17 cellular contexts compared by ENCODE assay signal in genomic region chr5:94674841-94675382, GRCh38. TPM values are rescaled to one million over a fixed set of nuclear protein-coding genes. Genes with fewer than 3 reads are reported as not detected.
A peak's percentile ranks its signal among the peaks of the same experiment; 100 is the strongest.
DNase-seq lines count a peak whose midpoint lies in the region; ATAC-seq, FAIRE-seq and TF ChIP-seq lines count a peak whose summit lies in the region.
"Had no signal": no experiment of that assay in that cellular context is flagged by ENCODE, and none has a peak within 500 bp of the region (broad histone marks: within the 10 kb centered on the region; RNA-seq: fewer than 3 reads in every experiment).

No MANE protein-coding gene starts in this region.

- H3K4me3 ChIP-seq in astrocyte (ENCODE audit: insufficient read depth, low read depth, low read length) = no peak overlapping the region
- H3K4me3 ChIP-seq: testis had no signal

- no peak for TF ChIP-seq CTCF in astrocyte (IDR thresholded peaks at IDR 0.05; ENCODE audit: insufficient read depth, low read depth, low read length)
- no peak for TF ChIP-seq CTCF in foreskin keratinocyte (conservative IDR thresholded peaks at IDR 0.05)

- H3K27me3 Mint-ChIP-seq in astrocyte (ENCODE audit: low read depth, unreplicated experiment) = no peaks in the 10 kb centered on the region
- no peaks in the 10 kb centered on the region for H3K27me3 Mint-ChIP-seq in stimulated activated memory B cell treated with anti-CD40 and anti-IgM and Interleukin-4, amounts not matched to agents 10 μg/mL and 1 μg/mL and 100 μg/mL, for 72 hours
- H3K27me3 Mint-ChIP-seq: naive thymus-derived CD8-positive, alpha-beta T cell had no signal

- H3K4me1 Mint-ChIP-seq in astrocyte (ENCODE audit: low read depth, unreplicated experiment) = peaks cover 5% of the 10 kb centered on the region
- H3K4me1 Mint-ChIP-seq in stimulated activated memory B cell treated with anti-CD40 and anti-IgM and Interleukin-4, amounts not matched to agents 10 μg/mL and 1 μg/mL and 100 μg/mL, for 72 hours = no peaks in the 10 kb centered on the region

- H3K27ac ChIP-seq in astrocyte (ENCODE audit: low read depth, low read length) (no peak overlapping the region), foreskin keratinocyte (no peak overlapping the region)
- H3K27ac ChIP-seq: testis had no signal

- H4K20me1 ChIP-seq in astrocyte (ENCODE audit: insufficient read depth, low read length) = no peaks in the 10 kb centered on the region

- H3K9ac ChIP-seq in astrocyte (ENCODE audit: low read length) = no peak overlapping the region

- H2AFZ ChIP-seq in astrocyte (ENCODE audit: low read depth, low read length) = no peak overlapping the region

- H3K36me3 Mint-ChIP-seq in astrocyte (ENCODE audit: low read depth, unreplicated experiment) = no peaks in the 10 kb centered on the region
- H3K36me3 Mint-ChIP-seq in stimulated activated memory B cell treated with anti-CD40 and anti-IgM and Interleukin-4, amounts not matched to agents 10 μg/mL and 1 μg/mL and 100 μg/mL, for 72 hours = peaks cover 26% of the 10 kb centered on the region

- no peak overlapping the region for H3K27ac Mint-ChIP-seq in astrocyte (ENCODE audit: unreplicated experiment)
- H3K27ac Mint-ChIP-seq in stimulated activated memory B cell treated with anti-CD40 and anti-IgM and Interleukin-4, amounts not matched to agents 10 μg/mL and 1 μg/mL and 100 μg/mL, for 72 hours = no peak overlapping the region
- H3K27ac Mint-ChIP-seq: activated T-helper 2 cell treated with anti-CD3 and anti-CD28 coated beads, Interferon-gamma antibody, Interleukin-2, Interleukin-4, amounts not matched to agents 10 μg/mL and 5 μg/mL and 100 μg/mL, durations not matched to agents 14 hours and 24 hours and 36 hours; endodermal cell; H9; naive thymus-derived CD8-positive, alpha-beta T cell had no signal

- no peaks in the 10 kb centered on the region for H3K9me3 Mint-ChIP-seq in astrocyte (ENCODE audit: unreplicated experiment)
- no peaks in the 10 kb centered on the region for H3K9me3 Mint-ChIP-seq in stimulated activated memory B cell treated with anti-CD40 and anti-IgM and Interleukin-4, amounts not matched to agents 10 μg/mL and 1 μg/mL and 100 μg/mL, for 72 hours
- H3K9me3 Mint-ChIP-seq: activated T-helper 2 cell treated with anti-CD3 and anti-CD28 coated beads, Interferon-gamma antibody, Interleukin-2, Interleukin-4, amounts not matched to agents 10 μg/mL and 5 μg/mL and 100 μg/mL, durations not matched to agents 14 hours and 24 hours and 36 hours; endodermal cell; H9; naive thymus-derived CD8-positive, alpha-beta T cell had no signal

- no peaks in the 10 kb centered on the region for H3K9me3 ChIP-seq in astrocyte (ENCODE audit: insufficient read depth, low read depth, low read length)
- H3K9me3 ChIP-seq: testis had no signal

- no peak overlapping the region for H3K4me3 Mint-ChIP-seq in astrocyte (ENCODE audit: unreplicated experiment)
- no peak overlapping the region for H3K4me3 Mint-ChIP-seq in stimulated activated memory B cell treated with anti-CD40 and anti-IgM and Interleukin-4, amounts not matched to agents 10 μg/mL and 1 μg/mL and 100 μg/mL, for 72 hours
- H3K4me3 Mint-ChIP-seq: endodermal cell; H9; naive thymus-derived CD8-positive, alpha-beta T cell had no signal

- no peak overlapping the region for H3K4me2 ChIP-seq in astrocyte (ENCODE audit: low read length)

- peak; percentile 18 for DNase-seq in EL
- peak; percentile 17 for DNase-seq in HCEC 1CT
- DNase-seq in astrocyte (ENCODE audit: low read depth) = peak; percentile 11
- peak; percentile 2 to 18 for DNase-seq in foreskin keratinocyte
- no peak for DNase-seq in AG08396 (ENCODE audit: low spot score)
- DNase-seq: activated CD4-positive, alpha-beta T cell treated with anti-CD3 and anti-CD28 coated beads for 1 hour; C1 segment of cervical spinal cord; cerebellar nuclear complex; endodermal cell; H9; naive thymus-derived CD8-positive, alpha-beta T cell; NCI-H146; T-helper 9 cell; testis had no signal

- H3K36me3 ChIP-seq in astrocyte (ENCODE audit: insufficient read depth, low read length) = peaks cover 5% of the 10 kb centered on the region

- H3K27me3 ChIP-seq in astrocyte (ENCODE audit: insufficient read depth, low read length) (no peaks in the 10 kb centered on the region), foreskin keratinocyte (no peaks in the 10 kb centered on the region)
- H3K27me3 ChIP-seq: testis had no signal

- peak; percentile 23 for FAIRE-seq in astrocyte (lab: Jason Lieb, UNC)

- H3K4me1 ChIP-seq in astrocyte (ENCODE audit: insufficient read depth, low read length) (no peaks in the 10 kb centered on the region), foreskin keratinocyte (no peaks in the 10 kb centered on the region)
- H3K4me1 ChIP-seq: testis had no signal

- ATAC-seq in foreskin keratinocyte = peak; percentile 49
- ATAC-seq in HG03460 (IDR thresholded peaks at IDR 0.05; ENCODE audit: unreplicated experiment) = no peak
- no peak for ATAC-seq in stimulated activated memory B cell treated with anti-CD40 and anti-IgM and Interleukin-4, amounts not matched to agents 10 μg/mL and 1 μg/mL and 100 μg/mL, for 72 hours
- ATAC-seq: naive thymus-derived CD8-positive, alpha-beta T cell had no signal

- H3K79me2 ChIP-seq in astrocyte (ENCODE audit: insufficient read depth, low read length) = no peaks in the 10 kb centered on the region

RNA-seq across cellular contexts. Expression of gene SLF1, which starts 56.4 kb away (rescaled TPM):
- total RNA-seq in astrocyte = 4.0 and 5.3 TPM in 2 replicates
- 8.8 and 10.5 TPM in 2 replicates for total RNA-seq in foreskin keratinocyte
- polyA plus RNA-seq in foreskin keratinocyte = 3.2 and 5.3 TPM in 2 replicates

RNA-seq across cellular contexts. Expression of gene KIAA0825, which starts 56.5 kb away (rescaled TPM):
- total RNA-seq in astrocyte (2.5 and 2.9 TPM in 2 replicates), foreskin keratinocyte (1.1 and 1.2 TPM in 2 replicates)
- polyA plus RNA-seq in foreskin keratinocyte = 0.35 and 0.37 TPM in 2 replicates
